ENCODE assay signal across 8 cellular contexts in genomic region chr1:6423321-6423999, GRCh38. TPM values are rescaled to one million over a fixed set of nuclear protein-coding genes. Genes with fewer than 3 reads are reported as not detected.
A peak's percentile ranks its signal among the peaks of the same experiment; 100 is the strongest.
DNase-seq lines count a peak whose midpoint lies in the region; ATAC-seq, FAIRE-seq and TF ChIP-seq lines count a peak whose summit lies in the region.

No MANE protein-coding gene starts in this region.

- CTCF ChIA-PET in Caco-2 (lab: Charles Lee), result interaction anchor here (0.5 to 1.7 kb wide), 13 partner anchors 9 to 168 kb away, joined by 3 to 39 read pairs (median 3); partner anchors contain the start of genes ACOT7, PLEKHG5 and ZBTB48

- H3K4me1 ChIP-seq in Caco-2, result peaks cover 21% of the 10 kb centered on the region

- no peak overlapping the region for H3K27ac Mint-ChIP-seq in Caco-2 (ENCODE audit: unreplicated experiment)
- no peak overlapping the region for H3K27ac Mint-ChIP-seq in activated T-helper 1 cell treated with anti-CD3 and anti-CD28 coated beads, Interleukin-12 subunit alpha, Interleukin-12 subunit beta, Interleukin-2, Interleukin-4 antibody, amounts not matched to agents 30 ng/mL and 10 ng/mL and 1 ng/mL, durations not matched to agents 14 hours and 24 hours and 36 hours

- ATAC-seq in GM19035 (IDR thresholded peaks at IDR 0.05; ENCODE audit: unreplicated experiment), result no peak

- H3K9me3 Mint-ChIP-seq in Caco-2 (ENCODE audit: unreplicated experiment), result no peaks in the 10 kb centered on the region
- H3K9me3 Mint-ChIP-seq in activated T-helper 1 cell treated with anti-CD3 and anti-CD28 coated beads, Interleukin-12 subunit alpha, Interleukin-12 subunit beta, Interleukin-2, Interleukin-4 antibody, amounts not matched to agents 30 ng/mL and 10 ng/mL and 1 ng/mL, durations not matched to agents 14 hours and 24 hours and 36 hours, result no peaks in the 10 kb centered on the region

- DNase-seq in Caco-2 (peak; percentile 68 to 82), HS-5 (ENCODE audit: low read depth) (peak; percentile 44), RCC 7860 (ENCODE audit: low spot score) (peak; percentile 54), glomerular visceral epithelial cell (ENCODE audit: extremely low spot score) (peak; percentile 70), NCI-H1048 (lab: John Stamatoyannopoulos, UW) (no peak)
- peak; percentile 56 for DNase-seq in activated T-helper 1 cell treated with anti-CD3 and anti-CD28 coated beads, Interleukin-12 subunit alpha, Interleukin-12 subunit beta, Interleukin-2, Interleukin-4 antibody, amounts not matched to agents 30 ng/mL and 10 ng/mL and 1 ng/mL, durations not matched to agents 14 hours and 24 hours and 36 hours (ENCODE audit: low spot score)
- DNase-seq in stimulated activated CD4-positive, alpha-beta T cell treated with anti-CD3 and anti-CD28 coated beads, Interleukin-12 subunit alpha, Interleukin-12 subunit beta, amount 100 ng/mL, for 48 hours (ENCODE audit: low read depth in 2 of 3, low spot score in 1 of 3), result peak; percentile 46 to 72 (median 58)

- FAIRE-seq in RCC 7860 (lab: Jason Lieb, UNC), result peak; percentile 39

- H3K4me1 Mint-ChIP-seq in Caco-2 (ENCODE audit: low read depth, unreplicated experiment), result no peaks in the 10 kb centered on the region
- H3K4me1 Mint-ChIP-seq in activated T-helper 1 cell treated with anti-CD3 and anti-CD28 coated beads, Interleukin-12 subunit alpha, Interleukin-12 subunit beta, Interleukin-2, Interleukin-4 antibody, amounts not matched to agents 30 ng/mL and 10 ng/mL and 1 ng/mL, durations not matched to agents 14 hours and 24 hours and 36 hours (ENCODE audit: low read depth), result peaks cover 14% of the 10 kb centered on the region

- no peaks in the 10 kb centered on the region for H3K9me3 ChIP-seq in Caco-2

- POLR2A ChIA-PET in Caco-2 (lab: Charles Lee), result no interaction called here

- peaks cover 7% of the 10 kb centered on the region for H3K27me3 Mint-ChIP-seq in Caco-2 (ENCODE audit: insufficient read depth, unreplicated experiment)
- peaks cover 54% of the 10 kb centered on the region for H3K27me3 Mint-ChIP-seq in activated T-helper 1 cell treated with anti-CD3 and anti-CD28 coated beads, Interleukin-12 subunit alpha, Interleukin-12 subunit beta, Interleukin-2, Interleukin-4 antibody, amounts not matched to agents 30 ng/mL and 10 ng/mL and 1 ng/mL, durations not matched to agents 14 hours and 24 hours and 36 hours (ENCODE audit: insufficient read depth)

- H3K4me3 Mint-ChIP-seq in Caco-2 (ENCODE audit: unreplicated experiment), result peak overlapping the region; percentile 69
- peak overlapping the region; percentile 42 for H3K4me3 Mint-ChIP-seq in activated T-helper 1 cell treated with anti-CD3 and anti-CD28 coated beads, Interleukin-12 subunit alpha, Interleukin-12 subunit beta, Interleukin-2, Interleukin-4 antibody, amounts not matched to agents 30 ng/mL and 10 ng/mL and 1 ng/mL, durations not matched to agents 14 hours and 24 hours and 36 hours

- peaks cover 1% of the 10 kb centered on the region for H3K27me3 ChIP-seq in Caco-2 (replicated peaks; ENCODE audit: control insufficient read depth, insufficient read depth, low read length)

- H3K36me3 Mint-ChIP-seq in Caco-2 (ENCODE audit: insufficient read depth, unreplicated experiment), result no peaks in the 10 kb centered on the region
- H3K36me3 Mint-ChIP-seq in activated T-helper 1 cell treated with anti-CD3 and anti-CD28 coated beads, Interleukin-12 subunit alpha, Interleukin-12 subunit beta, Interleukin-2, Interleukin-4 antibody, amounts not matched to agents 30 ng/mL and 10 ng/mL and 1 ng/mL, durations not matched to agents 14 hours and 24 hours and 36 hours (ENCODE audit: low read depth), result no peaks in the 10 kb centered on the region

- intact Hi-C loops in Caco-2 (cut with micrococcal nuclease; ENCODE audit: unreplicated experiment), result loop anchor here (1.0 to 2.0 kb wide), 2 partner anchors 15 to 66 kb away; no protein-coding TSS in a partner anchor
- intact Hi-C loops in activated T-helper 1 cell treated with anti-CD3 and anti-CD28 coated beads, Interleukin-12 subunit alpha, Interleukin-12 subunit beta, Interleukin-2, Interleukin-4 antibody, amounts not matched to agents 30 ng/mL and 10 ng/mL and 1 ng/mL, durations not matched to agents 14 hours and 24 hours and 36 hours (cut with micrococcal nuclease), result loop anchor here (1.0 to 5.0 kb wide), 3 partner anchors 15 to 176 kb away; no protein-coding TSS in a partner anchor

- no peaks in the 10 kb centered on the region for H3K36me3 ChIP-seq in Caco-2 (ENCODE audit: control insufficient read depth, insufficient read depth, low read length)

- H3K4me3 ChIP-seq in Caco-2 (ENCODE audit: low read depth, low read length), result peak overlapping the region; percentile 24

- no TSS peak for BruUV-seq in Caco-2 (replicated peaks; lab: Mats Ljungman, UMichigan)

- peak; percentile 70 to 85 for TF ChIP-seq CTCF in Caco-2 (IDR thresholded peaks at IDR 0.05; ENCODE audit: insufficient read depth in 1 of 2, low read depth in 1 of 2, low read length in 1 of 2, severe bottlenecking in 1 of 2, unreplicated experiment in 1 of 2)

RNA-seq across cellular contexts. Expression of gene ESPN, which starts 1.1 kb away (rescaled TPM):
- 14.9 and 16.3 TPM in 2 replicates for total RNA-seq in Caco-2 (2022)
- 1.2 and 1.8 TPM in 2 replicates for total RNA-seq in activated T-helper 1 cell treated with anti-CD3 and anti-CD28 coated beads, Interleukin-12 subunit alpha, Interleukin-12 subunit beta, Interleukin-2, Interleukin-4 antibody, amounts not matched to agents 30 ng/mL and 10 ng/mL and 1 ng/mL, durations not matched to agents 14 hours and 24 hours and 36 hours

RNA-seq across cellular contexts. Expression of gene HES2, which starts 3.7 kb away (rescaled TPM):
- total RNA-seq in Caco-2 (2022), result 0.37 and 0.91 TPM in 2 replicates
- total RNA-seq in activated T-helper 1 cell treated with anti-CD3 and anti-CD28 coated beads, Interleukin-12 subunit alpha, Interleukin-12 subunit beta, Interleukin-2, Interleukin-4 antibody, amounts not matched to agents 30 ng/mL and 10 ng/mL and 1 ng/mL, durations not matched to agents 14 hours and 24 hours and 36 hours, result 0.27 and 0.29 TPM in 2 replicates

RNA-seq across cellular contexts. Expression of gene ACOT7, which starts 29.9 kb away (rescaled TPM):
- total RNA-seq in Caco-2 (2022), result 179 and 221 TPM in 2 replicates
- 124 and 126 TPM in 2 replicates for total RNA-seq in activated T-helper 1 cell treated with anti-CD3 and anti-CD28 coated beads, Interleukin-12 subunit alpha, Interleukin-12 subunit beta, Interleukin-2, Interleukin-4 antibody, amounts not matched to agents 30 ng/mL and 10 ng/mL and 1 ng/mL, durations not matched to agents 14 hours and 24 hours and 36 hours

RNA-seq across cellular contexts. Expression of gene TNFRSF25, which starts 42.5 kb away (rescaled TPM):
- total RNA-seq in Caco-2 (2022), result 15.0 and 16.3 TPM in 2 replicates
- total RNA-seq in activated T-helper 1 cell treated with anti-CD3 and anti-CD28 coated beads, Interleukin-12 subunit alpha, Interleukin-12 subunit beta, Interleukin-2, Interleukin-4 antibody, amounts not matched to agents 30 ng/mL and 10 ng/mL and 1 ng/mL, durations not matched to agents 14 hours and 24 hours and 36 hours, result 151 and 158 TPM in 2 replicates
